13 cellular contexts compared by ENCODE assay signal in genomic region chr2:159326569-159327255, GRCh38. TPM values are rescaled to one million over a fixed set of nuclear protein-coding genes. Genes with fewer than 3 reads are reported as not detected.
DNase-seq lines count a peak whose midpoint lies in the region; ATAC-seq and TF ChIP-seq lines count a peak whose summit lies in the region.
"Had no signal": no experiment of that assay in that cellular context is flagged by ENCODE, and none has a peak within 500 bp of the region (broad histone marks: within the 10 kb centered on the region; RNA-seq: fewer than 3 reads in every experiment).

No MANE protein-coding gene starts in this region.

- H3K79me2 ChIP-seq in hepatocyte (no peaks in the 10 kb centered on the region), smooth muscle cell (ENCODE audit: low read depth) (no peaks in the 10 kb centered on the region)

- H3K9ac ChIP-seq in smooth muscle cell (ENCODE audit: low read depth), result no peak overlapping the region

- TF ChIP-seq CTCF in right atrium auricular region (IDR thresholded peaks at IDR 0.05) (no peak), hepatocyte (IDR thresholded peaks at IDR 0.05; ENCODE audit: poor library complexity) (no peak), smooth muscle cell (IDR thresholded peaks at IDR 0.05; ENCODE audit: borderline replicate concordance, insufficient read depth, poor library complexity, severe bottlenecking) (no peak)

- H3K9me3 ChIP-seq in right atrium auricular region (no peaks in the 10 kb centered on the region), hepatocyte (ENCODE audit: low read depth) (no peaks in the 10 kb centered on the region), smooth muscle cell (replicated peaks; ENCODE audit: low read depth) (no peaks in the 10 kb centered on the region)
- H3K9me3 ChIP-seq: Peyer's patch had no signal

- H3K27ac ChIP-seq in right atrium auricular region, result peak overlapping the region in 1 of 2 donors; percentile 28
- H3K27ac ChIP-seq in hepatocyte, result peak overlapping the region; percentile 11
- no peak overlapping the region for H3K27ac ChIP-seq in smooth muscle cell (ENCODE audit: low read depth)
- H3K27ac ChIP-seq: Peyer's patch had no signal

- peaks cover 41% of the 10 kb centered on the region for H3K36me3 ChIP-seq in right atrium auricular region
- H3K36me3 ChIP-seq in hepatocyte (replicated peaks; ENCODE audit: insufficient read depth, low read depth), result no peaks in the 10 kb centered on the region
- H3K36me3 ChIP-seq in smooth muscle cell (ENCODE audit: low read depth), result peaks cover 10% of the 10 kb centered on the region

- H3K9me2 ChIP-seq in hepatocyte (replicated peaks; ENCODE audit: insufficient read depth), result no peaks in the 10 kb centered on the region

- H3K4me1 ChIP-seq in right atrium auricular region (no peaks in the 10 kb centered on the region), hepatocyte (ENCODE audit: insufficient read depth) (no peaks in the 10 kb centered on the region), smooth muscle cell (ENCODE audit: low read depth) (no peaks in the 10 kb centered on the region)
- H3K4me1 ChIP-seq: Peyer's patch had no signal

- intact Hi-C loops in Right ventricle myocardium inferior (cut with DNase I), result no loop called here

- ATAC-seq in Right ventricle myocardium inferior, result peak; percentile 56
- no peak for ATAC-seq in GM21528 (IDR thresholded peaks at IDR 0.05; ENCODE audit: low FRiP score, unreplicated experiment)
- ATAC-seq: stimulated activated effector memory CD8-positive, alpha-beta T cell treated with anti-CD3 and anti-CD28 coated beads, Interleukin-12 subunit alpha, Interleukin-12 subunit beta, amount 100 ng/mL, for 72 hours had no signal

- H3K4me3 ChIP-seq in right atrium auricular region (no peak overlapping the region), hepatocyte (no peak overlapping the region), smooth muscle cell (no peak overlapping the region)
- H3K4me3 ChIP-seq: Peyer's patch had no signal

- DNase-seq in Right ventricle myocardium inferior (ENCODE audit: missing footprints), result no peak
- no peak for DNase-seq in right atrium auricular region (ENCODE audit: low spot score)
- peak; percentile 72 for DNase-seq in SKM-1 treated with dmso at 0.1 percent for 144 hours (lab: John Stamatoyannopoulos, UW; ENCODE audit: unreplicated experiment)
- DNase-seq in hepatocyte (ENCODE audit: low spot score), result no peak
- DNase-seq in NCI-H446 treated with DMSO at 0.1 percent for 48 hours (lab: John Stamatoyannopoulos, UW), result no peak
- DNase-seq in smooth muscle cell (lab: John Stamatoyannopoulos, UW; ENCODE audit: unreplicated experiment), result no peak
- no peak for DNase-seq in germinal center (ENCODE audit: low spot score)
- DNase-seq: GDM1, immature natural killer cell, NCI-H2107, Peyer's patch had no signal

- no peaks in the 10 kb centered on the region for H3F3A ChIP-seq in smooth muscle cell (ENCODE audit: low read depth)

- no peak overlapping the region for H2AFZ ChIP-seq in hepatocyte
- no peak overlapping the region for H2AFZ ChIP-seq in smooth muscle cell (ENCODE audit: low read depth)

- H4K20me1 ChIP-seq in hepatocyte (ENCODE audit: insufficient read depth, poor library complexity, severe bottlenecking) (no peaks in the 10 kb centered on the region), smooth muscle cell (ENCODE audit: low read depth) (no peaks in the 10 kb centered on the region)

- no peaks in the 10 kb centered on the region for H3K27me3 ChIP-seq in right atrium auricular region
- no peaks in the 10 kb centered on the region for H3K27me3 ChIP-seq in hepatocyte
- no peaks in the 10 kb centered on the region for H3K27me3 ChIP-seq in smooth muscle cell (ENCODE audit: low read depth)
- H3K27me3 ChIP-seq: Peyer's patch had no signal

- no peak overlapping the region for H3K4me2 ChIP-seq in hepatocyte
- H3K4me2 ChIP-seq in smooth muscle cell, result no peak overlapping the region

- WGBS in hepatocyte (ENCODE audit: low lambda C conversion rate, missing lambda C conversion rate), result 89% methylated on average over 5 of the region's 5 CpGs
- 85% methylated on average over 5 of the region's 5 CpGs for whole genome bisulfite sequencing in smooth muscle cell (ENCODE audit: low lambda C conversion rate)

RNA-seq across cellular contexts. Expression of gene WDSUB1, which starts 40.2 kb away (rescaled TPM):
- total RNA-seq in Right ventricle myocardium inferior, result 10.1 TPM
- 1 to 10 TPM; 3.2 to 4.7 TPM for total RNA-seq in right atrium auricular region
- total RNA-seq in hepatocyte, result 11.7 and 17.7 TPM in 2 replicates
- polyA plus RNA-seq in hepatocyte, result 18.6 and 22.3 TPM in 2 replicates
- total RNA-seq in smooth muscle cell, result 4.3 and 4.6 TPM in 2 replicates
- polyA plus RNA-seq in smooth muscle cell, result 3.6 and 6.3 TPM in 2 replicates
